In genomic region chr14:64926398-64926995, GRCh38 we compare ENCODE assay signal across 23 cellular contexts. TPM values are rescaled to one million over a fixed set of nuclear protein-coding genes. Genes with fewer than 3 reads are reported as not detected.
DNase-seq lines count a peak whose midpoint lies in the region; ATAC-seq, FAIRE-seq and TF ChIP-seq lines count a peak whose summit lies in the region.
"Had no signal": no experiment of that assay in that cellular context is flagged by ENCODE, and none has a peak within 500 bp of the region (broad histone marks: within the 10 kb centered on the region; RNA-seq: fewer than 3 reads in every experiment).

No MANE protein-coding gene starts in this region.

- no peaks in the 10 kb centered on the region for H3K27me3 ChIP-seq in GM12878 (replicated peaks in 1 of 2; ENCODE audit: control insufficient read depth in 2 of 2, insufficient read depth in 2 of 2, low read length in 1 of 2)
- H3K27me3 ChIP-seq in effector memory CD4-positive, alpha-beta T cell (replicated peaks; ENCODE audit: control insufficient read depth, insufficient read depth, low read length, poor library complexity, severe bottlenecking) = no peaks in the 10 kb centered on the region
- H3K27me3 ChIP-seq: adrenal gland, neutrophil, upper lobe of right lung had no signal

- WGBS in GM12878 (ENCODE audit: insufficient coverage, insufficient replicate concordance, low lambda C conversion rate, missing lambda C conversion rate) = 90% methylated on average over 4 of the region's 4 CpGs

- peaks cover 24% of the 10 kb centered on the region for H3K4me1 Mint-ChIP-seq in stimulated activated naive CD8-positive, alpha-beta T cell treated with anti-CD3 and anti-CD28 coated beads, Interleukin-15, Interleukin-2, amounts not matched to agents 100 ng/mL and 50 ng/mL, for 24 hours (ENCODE audit: low read depth)
- peaks cover 27% of the 10 kb centered on the region for H3K4me1 Mint-ChIP-seq in stimulated activated naive CD8-positive, alpha-beta T cell treated with anti-CD3 and anti-CD28 coated beads, Interleukin-15, amount 100 ng/mL, for 72 hours

- TF ChIP-seq CTCF in OCI-LY7 (conservative IDR thresholded peaks at IDR 0.05; ENCODE audit: low read length) (no peak), GM12878 (IDR thresholded peaks at IDR 0.05 in 2 of 3, conservative IDR thresholded peaks at IDR 0.05 in 1 of 3; ENCODE audit: control insufficient read depth in 2 of 3, extremely low read depth in 1 of 3, insufficient read depth in 1 of 3, low read depth in 3 of 3, low read length in 3 of 3) (no peak)

- no peak for ATAC-seq in stimulated activated naive CD8-positive, alpha-beta T cell treated with anti-CD3 and anti-CD28 coated beads, Interleukin-15, amount 100 ng/mL, for 72 hours
- ATAC-seq in GM12878 (no peak), GM19455 (IDR thresholded peaks at IDR 0.05; ENCODE audit: unreplicated experiment) (no peak)
- ATAC-seq: activated T-cell treated with anti-CD3 and anti-CD28 coated beads, Interleukin-2, amount 50 U/mL, for 4 hours; left ventricle myocardium superior; upper lobe of right lung had no signal

- 0 out of 2 replicates have a peak, but pooled peaks cover 2% of the 10 kb centered on the region for H4K20me1 ChIP-seq in OCI-LY7 (ENCODE audit: insufficient read depth, low read length)
- no peaks in the 10 kb centered on the region for H4K20me1 ChIP-seq in GM12878 (ENCODE audit: control insufficient read depth, insufficient read depth)

- H3K27ac ChIP-seq in OCI-LY7 (ENCODE audit: low read depth, low read length, poor library complexity, severe bottlenecking) (no peak overlapping the region), GM12878 (ENCODE audit: control insufficient read depth, insufficient read depth) (no peak overlapping the region)
- H3K27ac ChIP-seq in effector memory CD4-positive, alpha-beta T cell (ENCODE audit: insufficient read depth, low read length, poor library complexity, severe bottlenecking) = no peak overlapping the region
- H3K27ac ChIP-seq: adrenal gland, HL-60, neutrophil, upper lobe of right lung had no signal

- no peaks in the 10 kb centered on the region for H3K9me3 Mint-ChIP-seq in stimulated activated naive CD8-positive, alpha-beta T cell treated with anti-CD3 and anti-CD28 coated beads, Interleukin-15, Interleukin-2, amounts not matched to agents 100 ng/mL and 50 ng/mL, for 24 hours
- H3K9me3 Mint-ChIP-seq in stimulated activated naive CD8-positive, alpha-beta T cell treated with anti-CD3 and anti-CD28 coated beads, Interleukin-15, amount 100 ng/mL, for 72 hours = no peaks in the 10 kb centered on the region
- H3K9me3 Mint-ChIP-seq: activated T-cell treated with anti-CD3 and anti-CD28 coated beads, Interleukin-2, amount 50 U/mL, for 4 hours had no signal

- H2AFZ ChIP-seq in OCI-LY7 (ENCODE audit: low read length) (no peak overlapping the region), GM12878 (ENCODE audit: control insufficient read depth, low read depth, low read length) (no peak overlapping the region)

- DNase-seq in stimulated activated naive CD8-positive, alpha-beta T cell treated with anti-CD3 and anti-CD28 coated beads, Interleukin-15, amount 100 ng/mL, for 72 hours = no peak
- DNase-seq in OCI-LY7 (ENCODE audit: low spot score) = no peak
- no peak for DNase-seq in GM12878 (ENCODE audit: low read depth, low spot score)
- DNase-seq in urothelium cell line (ENCODE audit: low spot score) = no peak
- no peak for DNase-seq in effector memory CD4-positive, alpha-beta T cell
- no peak for DNase-seq in 8988T
- DNase-seq: activated CD4-positive, alpha-beta T cell treated with anti-CD3 and anti-CD28 coated beads, Interleukin-2, amount 50 U/mL, for 48 hours; activated T-cell treated with anti-CD3 and anti-CD28 coated beads, Interleukin-2, amount 50 U/mL, for 4 hours; adrenal gland; Calu3; IMR-90; left ventricle myocardium superior; NCI-H1694; NCI-H526 treated with DMSO at 0.1 percent for 48 hours; stimulated activated CD4-positive, alpha-beta T cell treated with anti-CD3 and anti-CD28 coated beads, Interleukin-4, amount 100 ng/mL, for 4 hours; upper lobe of right lung had no signal

- H3K4me3 Mint-ChIP-seq in stimulated activated naive CD8-positive, alpha-beta T cell treated with anti-CD3 and anti-CD28 coated beads, Interleukin-15, Interleukin-2, amounts not matched to agents 100 ng/mL and 50 ng/mL, for 24 hours = peak overlapping the region; percentile 3
- H3K4me3 Mint-ChIP-seq in stimulated activated naive CD8-positive, alpha-beta T cell treated with anti-CD3 and anti-CD28 coated beads, Interleukin-15, amount 100 ng/mL, for 72 hours = peak overlapping the region in 1 of 2 donors; percentile 16
- H3K4me3 Mint-ChIP-seq: activated T-cell treated with anti-CD3 and anti-CD28 coated beads, Interleukin-2, amount 50 U/mL, for 4 hours had no signal

- RAD21 ChIA-PET in GM12878 (lab: Charles Lee; ENCODE audit: unreplicated experiment) = interaction anchor here (0.8 to 1.6 kb wide), 3 partner anchors 12 to 15 kb away, joined by 3 to 6 read pairs (median 4); no protein-coding TSS in a partner anchor

- BruUV-seq in OCI-LY7 (replicated peaks; lab: Mats Ljungman, UMichigan) (TSS peak; percentile 12), GM12878 (replicated peaks; lab: Mats Ljungman, UMichigan) (TSS peak; percentile 4)

- TF ChIP-seq RAD21 in GM12878 (IDR thresholded peaks at IDR 0.05; ENCODE audit: insufficient read depth, low read depth, low read length) = no peak

- H3K27ac Mint-ChIP-seq in stimulated activated naive CD8-positive, alpha-beta T cell treated with anti-CD3 and anti-CD28 coated beads, Interleukin-15, Interleukin-2, amounts not matched to agents 100 ng/mL and 50 ng/mL, for 24 hours = peak overlapping the region; percentile 62
- peak overlapping the region in 1 of 2 donors; percentile 44 for H3K27ac Mint-ChIP-seq in stimulated activated naive CD8-positive, alpha-beta T cell treated with anti-CD3 and anti-CD28 coated beads, Interleukin-15, amount 100 ng/mL, for 72 hours

- SMC1A ChIA-PET in GM12878 (lab: Charles Lee; ENCODE audit: uncharacterized antibody, unreplicated experiment) = interaction anchor here (1.6 to 4.8 kb wide), 3 partner anchors 10 to 27 kb away, joined by 7 to 25 read pairs (median 12); partner anchors contain the start of gene CHURC1

- H3K9me3 ChIP-seq in OCI-LY7 (ENCODE audit: low read length) (no peaks in the 10 kb centered on the region), GM12878 (replicated peaks; ENCODE audit: control insufficient read depth, insufficient read depth, low read length) (no peaks in the 10 kb centered on the region)
- H3K9me3 ChIP-seq in effector memory CD4-positive, alpha-beta T cell (ENCODE audit: control insufficient read depth, low read length) = no peaks in the 10 kb centered on the region
- H3K9me3 ChIP-seq: adrenal gland, neutrophil, upper lobe of right lung had no signal

- H3K27me3 Mint-ChIP-seq in stimulated activated naive CD8-positive, alpha-beta T cell treated with anti-CD3 and anti-CD28 coated beads, Interleukin-15, Interleukin-2, amounts not matched to agents 100 ng/mL and 50 ng/mL, for 24 hours = no peaks in the 10 kb centered on the region
- H3K27me3 Mint-ChIP-seq in stimulated activated naive CD8-positive, alpha-beta T cell treated with anti-CD3 and anti-CD28 coated beads, Interleukin-15, amount 100 ng/mL, for 72 hours = no peaks in the 10 kb centered on the region

- H3K79me2 ChIP-seq in OCI-LY7 (ENCODE audit: insufficient read depth, low read depth, low read length) (peaks cover 10% of the 10 kb centered on the region; the same call in 1 of the 2 replicates), GM12878 (ENCODE audit: control insufficient read depth, insufficient read depth, low read length) (peaks cover 6% of the 10 kb centered on the region)

- H3K36me3 ChIP-seq in OCI-LY7 (ENCODE audit: insufficient read depth, low read length) = peaks cover 84% of the 10 kb centered on the region
- peaks cover 2 to 16% of the 10 kb centered on the region in 2 experiments; a peak in 2 of 4 replicates for H3K36me3 ChIP-seq in GM12878 (ENCODE audit: control insufficient read depth in 2 of 2, insufficient read depth in 2 of 2, low read length in 1 of 2)
- peaks cover 53% of the 10 kb centered on the region for H3K36me3 ChIP-seq in effector memory CD4-positive, alpha-beta T cell (ENCODE audit: control insufficient read depth, insufficient read depth, low read length)

- TF ChIP-seq POLR2A in GM12878 (IDR thresholded peaks at IDR 0.05; ENCODE audit: low read depth, low read length) = no peak

- in situ Hi-C loops in GM12878 (cut with MboI) = no loop called here

- H3K9me2 ChIP-seq in OCI-LY7 (ENCODE audit: insufficient read depth, low read length) = no peaks in the 10 kb centered on the region

- peaks cover 13% of the 10 kb centered on the region for H3K4me1 ChIP-seq in OCI-LY7 (ENCODE audit: insufficient read depth, low read length, poor library complexity, severe bottlenecking)
- peaks cover 17% of the 10 kb centered on the region for H3K4me1 ChIP-seq in GM12878 (ENCODE audit: control insufficient read depth, insufficient read depth, low read length)
- peaks cover 18% of the 10 kb centered on the region for H3K4me1 ChIP-seq in effector memory CD4-positive, alpha-beta T cell (ENCODE audit: control insufficient read depth, insufficient read depth, low read length, poor library complexity, severe bottlenecking)

- intact Hi-C loops in OCI-LY7 (cut with micrococcal nuclease; ENCODE audit: unreplicated experiment) (no loop called here), GM12878 (cut with micrococcal nuclease; ENCODE audit: unreplicated experiment) (no loop called here)

- H3K36me3 Mint-ChIP-seq in stimulated activated naive CD8-positive, alpha-beta T cell treated with anti-CD3 and anti-CD28 coated beads, Interleukin-15, Interleukin-2, amounts not matched to agents 100 ng/mL and 50 ng/mL, for 24 hours (ENCODE audit: low read depth) = peaks cover 32% of the 10 kb centered on the region

- FAIRE-seq in GM12878 (lab: Jason Lieb, UNC) (no peak), urothelium cell line (lab: Jason Lieb, UNC) (peak; percentile 90)

- no peak overlapping the region for H3K4me2 ChIP-seq in OCI-LY7 (ENCODE audit: low read length)
- no peak overlapping the region for H3K4me2 ChIP-seq in GM12878 (ENCODE audit: control insufficient read depth, insufficient read depth)

- H3K4me3 ChIP-seq in OCI-LY7 (ENCODE audit: low read depth, low read length, poor library complexity, severe bottlenecking) = no peak overlapping the region
- H3K4me3 ChIP-seq in GM12878 = no peak overlapping the region
- no peak overlapping the region for H3K4me3 ChIP-seq in effector memory CD4-positive, alpha-beta T cell (ENCODE audit: insufficient read depth, low read depth, low read length, poor library complexity, severe bottlenecking)
- H3K4me3 ChIP-seq: adrenal gland, upper lobe of right lung had no signal

- TF ChIP-seq EP300 in GM12878 (IDR thresholded peaks at IDR 0.05; ENCODE audit: borderline replicate concordance in 1 of 2, control insufficient read depth in 1 of 2, low read depth in 2 of 2, low read length in 2 of 2) = no peak

- no peak overlapping the region for H3K9ac ChIP-seq in GM12878 (ENCODE audit: control insufficient read depth, insufficient read depth, low read length)

- POLR2A ChIA-PET in OCI-LY7 (lab: Charles Lee) (interaction anchor here (0.7 to 1.8 kb wide), 5 partner anchors 10 to 1248 kb away, joined by 3 to 8 read pairs (median 3); no protein-coding TSS in a partner anchor), GM12878 (lab: Charles Lee) (interaction anchor here (0.6 to 1.7 kb wide), 2 partner anchors 8 to 26 kb away, joined by 3 to 6 read pairs; no protein-coding TSS in a partner anchor)

- CTCF ChIA-PET in OCI-LY7 (lab: Charles Lee; ENCODE audit: unreplicated experiment) (no interaction called here), GM12878 (lab: Yijun Ruan, JAX) (interaction anchor here (1.1 to 2.4 kb wide), 5 partner anchors 10 to 39 kb away, joined by 3 to 9 read pairs (median 3); no protein-coding TSS in a partner anchor)

RNA-seq across cellular contexts. Expression of gene CHURC1, which starts 12.2 kb away (rescaled TPM):
- total RNA-seq in OCI-LY7 (2014; rRNA removed; shearing (Covaris generic)) = 33.0 and 34.0 TPM in 2 replicates
- total RNA-seq in OCI-LY7 (2022) (54.6 and 72.5 TPM in 2 replicates), GM12878 (2014; rRNA removed) (41.0 and 56.9 TPM in 2 replicates), GM12878 (2014; rRNA removed; fragmentation: Illumina TruSeq; extraction: Trizol) (73.3 and 81.0 TPM in 2 replicates), GM12878 (2021) (65.3 and 70.2 TPM in 2 replicates)
- 143 and 151 TPM in 2 replicates for total RNA-seq in GM12878 (2013; cell fraction: nucleolus; rRNA removed)
- polyA plus RNA-seq in GM12878 (2011; ENCODE audit: low read depth) = 15.3 TPM
- polyA plus RNA-seq in GM12878 (2011; rRNA removed) (193 and 241 TPM in 2 replicates), GM12878 (2014; fragmentation: Illumina TruSeq; extraction: Trizol) (88.3 and 111 TPM in 2 replicates), GM12878 (2014; fragmentation: Nextera tagmentation; extraction: Ambion mirVana) (100 to 1,000 TPM; 408 to 421 TPM), GM12878 (2014; rRNA removed) (50.9 and 65.4 TPM in 2 replicates), GM12878 (2016; fragmentation: Nextera tagmentation; extraction: Ambion mirVana) (100 to 1,000 TPM; 237 to 262 TPM)
- 47.7 and 137 TPM in 2 replicates for polyA plus RNA-seq in GM12878 (2011; cell fraction: cytosol; rRNA removed)
- 52.4 and 56.9 TPM in 2 replicates for polyA plus RNA-seq in GM12878 (2011; cell fraction: nucleus; rRNA removed)
- 58.2 and 78.5 TPM in 2 replicates for polyA plus RNA-seq in GM12878 (2012)
- 22.6 and 25.2 TPM in 2 replicates for polyA minus RNA-seq in GM12878 (2011; rRNA and poly(A)+ RNA removed)
- polyA minus RNA-seq in GM12878 (2011; cell fraction: cytosol; rRNA and poly(A)+ RNA removed) = 7.2 and 9.6 TPM in 2 replicates
- polyA minus RNA-seq in GM12878 (2011; cell fraction: nucleus; rRNA and poly(A)+ RNA removed) = 21.5 and 24.7 TPM in 2 replicates

RNA-seq across cellular contexts. Expression of gene GPX2, which starts 16.0 kb away (rescaled TPM):
- total RNA-seq in OCI-LY7 (2014; rRNA removed; shearing (Covaris generic)) = not detected in 2 replicates
- total RNA-seq in OCI-LY7 (2022) = not detected in 2 replicates
- total RNA-seq in GM12878 (2013; cell fraction: nucleolus; rRNA removed) = not detected in 2 replicates
- not detected in 2 replicates for total RNA-seq in GM12878 (2014; rRNA removed)
- not detected in 2 replicates for total RNA-seq in GM12878 (2014; rRNA removed; fragmentation: Illumina TruSeq; extraction: Trizol)
- total RNA-seq in GM12878 (2021) = 0.85 TPM in 1 of 2 replicates, not detected in the other
- polyA plus RNA-seq in GM12878 (2011; ENCODE audit: low read depth) = not detected
- polyA plus RNA-seq in GM12878 (2011; rRNA removed) = not detected in 2 replicates
- polyA plus RNA-seq in GM12878 (2011; cell fraction: cytosol; rRNA removed) = not detected in 2 replicates
- polyA plus RNA-seq in GM12878 (2011; cell fraction: nucleus; rRNA removed) = not detected in 2 replicates
- 0.15 and 0.32 TPM in 2 replicates for polyA plus RNA-seq in GM12878 (2012)
- polyA plus RNA-seq in GM12878 (2014; fragmentation: Illumina TruSeq; extraction: Trizol) = not detected in 2 replicates
- not detected for polyA plus RNA-seq in GM12878 (2014; fragmentation: Nextera tagmentation; extraction: Ambion mirVana)
- not detected in 2 replicates for polyA plus RNA-seq in GM12878 (2014; rRNA removed)
- polyA plus RNA-seq in GM12878 (2016; fragmentation: Nextera tagmentation; extraction: Ambion mirVana) = not detected
- polyA minus RNA-seq in GM12878 (2011; rRNA and poly(A)+ RNA removed) = not detected in 2 replicates
- not detected in 2 replicates for polyA minus RNA-seq in GM12878 (2011; cell fraction: cytosol; rRNA and poly(A)+ RNA removed)
- not detected in 2 replicates for polyA minus RNA-seq in GM12878 (2011; cell fraction: nucleus; rRNA and poly(A)+ RNA removed)
- total RNA-seq: dermis microvascular lymphatic vessel endothelial cell, IMR-90, left ventricle myocardium superior, mononuclear cell, renal cortical epithelial cell had no signal
- polyA plus RNA-seq: IMR-90 had no signal

RNA-seq across cellular contexts. Expression of gene RAB15, which starts 45.6 kb away (rescaled TPM):
- total RNA-seq in OCI-LY7 (2014; rRNA removed; shearing (Covaris generic)) = 0.38 and 1.2 TPM in 2 replicates
- total RNA-seq in OCI-LY7 (2022) (not detected in 2 replicates), GM12878 (2014; rRNA removed) (2.3 and 2.9 TPM in 2 replicates), GM12878 (2014; rRNA removed; fragmentation: Illumina TruSeq; extraction: Trizol) (2.4 and 2.5 TPM in 2 replicates), GM12878 (2021) (2.6 and 2.8 TPM in 2 replicates)
- 0.76 and 1.8 TPM in 2 replicates for total RNA-seq in GM12878 (2013; cell fraction: nucleolus; rRNA removed)
- 1.5 TPM for polyA plus RNA-seq in GM12878 (2011; ENCODE audit: low read depth)
- polyA plus RNA-seq in GM12878 (2011; rRNA removed) (0.77 and 0.81 TPM in 2 replicates), GM12878 (2014; fragmentation: Illumina TruSeq; extraction: Trizol) (1.6 and 3.0 TPM in 2 replicates), GM12878 (2014; fragmentation: Nextera tagmentation; extraction: Ambion mirVana) (1 to 10 TPM in 1 of 2 experiments, under 1 TPM in 1; 0.32 to 1.0 TPM), GM12878 (2014; rRNA removed) (2.5 and 3.9 TPM in 2 replicates), GM12878 (2016; fragmentation: Nextera tagmentation; extraction: Ambion mirVana) (1 to 10 TPM; 1.0 to 1.8 TPM)
- 0.72 and 0.94 TPM in 2 replicates for polyA plus RNA-seq in GM12878 (2011; cell fraction: cytosol; rRNA removed)
- polyA plus RNA-seq in GM12878 (2011; cell fraction: nucleus; rRNA removed) = 5.4 and 8.7 TPM in 2 replicates
- polyA plus RNA-seq in GM12878 (2012) = 1.8 and 2.3 TPM in 2 replicates
- polyA minus RNA-seq in GM12878 (2011; rRNA and poly(A)+ RNA removed) = 0.41 and 0.88 TPM in 2 replicates
- 0.40 TPM in 1 of 2 replicates, not detected in the other for polyA minus RNA-seq in GM12878 (2011; cell fraction: cytosol; rRNA and poly(A)+ RNA removed)
- 0.24 and 0.48 TPM in 2 replicates for polyA minus RNA-seq in GM12878 (2011; cell fraction: nucleus; rRNA and poly(A)+ RNA removed)

RNA-seq across cellular contexts. Expression of gene SPTB, which starts 46.8 kb away (rescaled TPM):
- not detected in 2 replicates for total RNA-seq in OCI-LY7 (2014; rRNA removed; shearing (Covaris generic))
- not detected in 2 replicates for total RNA-seq in OCI-LY7 (2022)
- total RNA-seq in GM12878 (2013; cell fraction: nucleolus; rRNA removed) = 0.08 and 0.20 TPM in 2 replicates
- total RNA-seq in GM12878 (2014; rRNA removed) = under 0.01 and 0.05 TPM in 2 replicates
- total RNA-seq in GM12878 (2014; rRNA removed; fragmentation: Illumina TruSeq; extraction: Trizol) = under 0.01 TPM in 1 of 2 replicates, not detected in the other
- 0.03 and 0.11 TPM in 2 replicates for total RNA-seq in GM12878 (2021)
- not detected for polyA plus RNA-seq in GM12878 (2011; ENCODE audit: low read depth)
- polyA plus RNA-seq in GM12878 (2011; rRNA removed) = 0.04 and 0.06 TPM in 2 replicates
- polyA plus RNA-seq in GM12878 (2011; cell fraction: cytosol; rRNA removed) = 0.03 and 0.04 TPM in 2 replicates
- polyA plus RNA-seq in GM12878 (2011; cell fraction: nucleus; rRNA removed) = 0.09 and 0.13 TPM in 2 replicates
- polyA plus RNA-seq in GM12878 (2012) = 0.03 and 0.13 TPM in 2 replicates
- 0.01 TPM in 1 of 2 replicates, not detected in the other for polyA plus RNA-seq in GM12878 (2014; fragmentation: Illumina TruSeq; extraction: Trizol)
- polyA plus RNA-seq in GM12878 (2014; fragmentation: Nextera tagmentation; extraction: Ambion mirVana) = not detected
- polyA plus RNA-seq in GM12878 (2014; rRNA removed) = 0.03 TPM in 1 of 2 replicates, not detected in the other
- polyA plus RNA-seq in GM12878 (2016; fragmentation: Nextera tagmentation; extraction: Ambion mirVana) = not detected
- polyA minus RNA-seq in GM12878 (2011; rRNA and poly(A)+ RNA removed) = 0.21 TPM in 1 of 2 replicates, not detected in the other
- polyA minus RNA-seq in GM12878 (2011; cell fraction: cytosol; rRNA and poly(A)+ RNA removed) = not detected in 2 replicates
- polyA minus RNA-seq in GM12878 (2011; cell fraction: nucleus; rRNA and poly(A)+ RNA removed) = not detected in 2 replicates
- total RNA-seq: Calu3 had no signal
